Comparison of ENCODE assay signal across 8 cellular contexts in the genomic region with DNA sequence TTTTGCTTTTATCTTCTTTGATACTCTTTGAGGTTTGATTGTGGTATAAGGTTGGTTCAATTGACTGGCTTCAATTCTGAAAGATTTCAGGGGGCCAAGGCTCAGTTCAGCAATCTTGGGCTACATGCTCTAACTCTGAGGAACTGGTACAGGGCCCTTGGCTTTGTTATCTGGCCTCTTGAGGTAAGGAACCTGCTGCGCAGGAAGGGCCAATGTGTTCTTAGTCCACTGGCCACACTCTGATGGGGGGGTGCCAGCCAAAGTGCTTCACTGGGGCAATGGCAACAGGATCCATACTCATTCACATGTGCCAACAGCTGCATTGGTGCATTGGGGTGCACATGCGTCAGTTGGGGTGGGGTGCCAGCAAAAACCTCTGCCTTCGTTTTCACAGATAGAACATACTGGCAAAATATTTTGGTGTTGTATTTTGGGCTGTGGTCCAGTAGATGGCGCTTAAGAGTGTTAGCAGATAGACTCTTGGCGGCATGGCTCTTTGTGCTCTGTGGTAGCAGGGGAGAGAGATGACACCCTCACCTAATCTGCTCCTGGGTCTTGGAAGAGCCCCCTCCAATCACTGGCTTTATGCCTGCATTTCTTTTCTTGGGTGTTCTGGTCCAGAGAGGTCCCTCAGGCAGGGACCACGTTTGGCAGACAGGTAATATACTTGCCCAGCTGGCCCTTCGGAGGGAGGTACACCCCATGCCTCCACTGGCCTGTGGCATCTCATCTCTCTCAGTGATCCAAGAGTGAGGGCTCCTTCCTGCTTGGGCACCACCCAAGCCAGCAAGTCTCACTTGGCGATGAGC. TPM values are rescaled to one million over a fixed set of nuclear protein-coding genes. Genes with fewer than 3 reads are reported as not detected.
DNase-seq lines count a peak whose midpoint lies in the region; ATAC-seq, FAIRE-seq and TF ChIP-seq lines count a peak whose summit lies in the region.

No MANE protein-coding gene starts in this region.

- H3K4me2 ChIP-seq in H1 (ENCODE audit: insufficient read depth in 1 of 2, low read depth in 2 of 2, low read length in 2 of 2), result no peak overlapping the region

- no peak overlapping the region for H3K4ac ChIP-seq in H1 (replicated peaks; ENCODE audit: insufficient read length, low read depth, low read length)

- no peak overlapping the region for H2AK5ac ChIP-seq in H1 (ENCODE audit: low read depth, low read length)

- TF ChIP-seq EP300 in H1 (IDR thresholded peaks at IDR 0.05; ENCODE audit: borderline replicate concordance in 1 of 2, low read depth in 2 of 2, low read length in 2 of 2), result no peak

- H3K23ac ChIP-seq in H1 (ENCODE audit: insufficient read length), result no peak overlapping the region

- POLR2A ChIA-PET in H1 (lab: Charles Lee; ENCODE audit: partially characterized antibody), result no interaction called here

- CTCF ChIA-PET in H1 (lab: Charles Lee; ENCODE audit: partially characterized antibody), result interaction anchor here (0.7 to 4.0 kb wide), 18 partner anchors 10 to 194 kb away, joined by 3 to 22 read pairs (median 4); no protein-coding TSS in a partner anchor

- TF ChIP-seq CTCF in H1 (IDR thresholded peaks at IDR 0.05; ENCODE audit: control extremely low read depth in 1 of 3, insufficient read depth in 1 of 3, low read depth in 1 of 3, low read length in 3 of 3), result peak; percentile 16 to 75 (median 65)

- no peaks in the 10 kb centered on the region for H4K20me1 ChIP-seq in H1 (replicated peaks in 1 of 2; ENCODE audit: control insufficient read depth in 1 of 2, insufficient read depth in 2 of 2, low read length in 2 of 2)

- H3K9me3 ChIP-seq in H1 (ENCODE audit: insufficient read depth in 2 of 2, low read depth in 1 of 2, low read length in 1 of 2), result no peaks in the 10 kb centered on the region

- H3K9ac ChIP-seq in H1 (replicated peaks in 1 of 4; ENCODE audit: extremely low read depth in 1 of 4, low read depth in 3 of 4, low read length in 3 of 4), result no peak overlapping the region

- no peaks in the 10 kb centered on the region for H3K36me3 ChIP-seq in H1 (ENCODE audit: control insufficient read depth in 2 of 4, insufficient read depth in 4 of 4, low read length in 3 of 4)

- H2BK12ac ChIP-seq in H1 (ENCODE audit: low read depth, low read length), result peak overlapping the region; percentile 60; the same call in 1 of the 2 replicates

- no peak overlapping the region; the same call in 1 of the 2 replicates for H2BK15ac ChIP-seq in H1 (ENCODE audit: low read length)

- no peak for TF ChIP-seq POLR2A in H1 (IDR thresholded peaks at IDR 0.05; ENCODE audit: control extremely low read depth in 1 of 2, low read depth in 2 of 2, low read length in 2 of 2)

- H3K4me3 ChIP-seq in H1 (ENCODE audit: extremely low read depth in 1 of 4, insufficient read depth in 2 of 4, low read depth in 3 of 4, low read length in 4 of 4), result no peak overlapping the region

- H3K4me1 ChIP-seq in H1 (replicated peaks in 1 of 4; ENCODE audit: control insufficient read depth in 3 of 4, insufficient read depth in 4 of 4, low read length in 3 of 4), result no peaks in the 10 kb centered on the region

- peak overlapping the region; percentile 99 for H2AFZ ChIP-seq in H1 (ENCODE audit: low read length)

- peak; percentile 78 for FAIRE-seq in H1 (lab: Jason Lieb, UNC)

- peak overlapping the region; percentile 38; the same call in 1 of the 2 replicates for H3K18ac ChIP-seq in H1 (ENCODE audit: extremely low read depth, low read length)

- H4K8ac ChIP-seq in H1 (ENCODE audit: extremely low read depth, insufficient read depth, low read length), result peak overlapping the region; percentile 74; the same call in 1 of the 2 replicates

- no peak overlapping the region for H3K56ac ChIP-seq in H1 (replicated peaks; ENCODE audit: insufficient read length, low read depth, low read length)

- no peak overlapping the region for H2BK120ac ChIP-seq in H1 (replicated peaks; ENCODE audit: low read depth, low read length)

- no peaks in the 10 kb centered on the region for H3K23me2 ChIP-seq in H1 (ENCODE audit: low read depth, low read length)

- no peak overlapping the region for H4K91ac ChIP-seq in H1 (replicated peaks; ENCODE audit: insufficient read length, low read length)

- intact Hi-C loops in Right ventricle myocardium inferior (cut with DNase I) (no loop called here), left cardiac atrium (cut with DNase I) (no loop called here)

- peak overlapping the region; percentile 21; the same call in 1 of the 2 replicates for H2BK20ac ChIP-seq in H1 (ENCODE audit: low read length)

- H3K79me1 ChIP-seq in H1 (ENCODE audit: low read depth, low read length), result no peaks in the 10 kb centered on the region

- ATAC-seq in Right ventricle myocardium inferior (no peak), left cardiac atrium (no peak), GM19324 (IDR thresholded peaks at IDR 0.05; ENCODE audit: low FRiP score, unreplicated experiment) (no peak)

- H3K27ac ChIP-seq in H1 (ENCODE audit: low read depth, low read length), result no peak overlapping the region

- DNase-seq in Right ventricle myocardium inferior (ENCODE audit: missing footprints), result peak; percentile 28
- no peak for DNase-seq in left cardiac atrium
- DNase-seq in H4 (ENCODE audit: low spot score), result peak; percentile 44
- DNase-seq in NAMALWA (ENCODE audit: low spot score), result peak; percentile 60
- DNase-seq in H1 (ENCODE audit: low read depth in 1 of 2, low spot score in 2 of 2), result peak in 1 of 2 experiments; percentile 67
- DNase-seq in stromal cell of bone marrow (ENCODE audit: low read depth), result peak; percentile 5
- DNase-seq in amniotic stem cell (lab: John Stamatoyannopoulos, UW), result no peak

- 60% methylated on average over 8 of the region's 8 CpGs; no CpG with 5 or more reads in 1 of the 2 experiments for WGBS in H1 (ENCODE audit: extremely low coverage in 1 of 2, insufficient coverage in 1 of 2, insufficient read length in 1 of 2, insufficient replicate concordance in 2 of 2, low coverage in 1 of 2, low lambda C conversion rate in 2 of 2, missing lambda C conversion rate in 1 of 2), 2 experiments

- no peak overlapping the region for H4K5ac ChIP-seq in H1 (ENCODE audit: insufficient read length, low read depth, low read length)

- H2BK5ac ChIP-seq in H1 (ENCODE audit: low read depth, low read length), result no peak overlapping the region

- H3K14ac ChIP-seq in H1 (ENCODE audit: insufficient read length), result no peak overlapping the region

- peaks cover 0 to 3% (median 0%) of the 10 kb centered on the region in 4 experiments; a peak in 2 of 7 replicates for H3K27me3 ChIP-seq in H1 (replicated peaks in 1 of 4; ENCODE audit: control insufficient read depth in 3 of 4, extremely low read depth in 1 of 4, insufficient read depth in 3 of 4, low read length in 3 of 4)

- no peaks in the 10 kb centered on the region for H3K79me2 ChIP-seq in H1 (ENCODE audit: control insufficient read depth in 1 of 2, insufficient read depth in 2 of 2, low read length in 2 of 2)

- peak; percentile 67 to 75 for TF ChIP-seq RAD21 in H1 (IDR thresholded peaks at IDR 0.05 in 1 of 2, conservative IDR thresholded peaks at IDR 0.05 in 1 of 2; ENCODE audit: low read depth in 2 of 2, low read length in 2 of 2)

TF ChIP-seq in H1, 55 proteins besides CTCF, POLR2A, EP300 and RAD21:
- TF ChIP-seq RXRA (IDR thresholded peaks at IDR 0.05; ENCODE audit: insufficient read depth, low read depth, low read length) (no peak), ZNF274 (IDR thresholded peaks at IDR 0.05; ENCODE audit: borderline replicate concordance, extremely low read depth, low read length) (no peak)
- TF ChIP-seq, protein P1, sequence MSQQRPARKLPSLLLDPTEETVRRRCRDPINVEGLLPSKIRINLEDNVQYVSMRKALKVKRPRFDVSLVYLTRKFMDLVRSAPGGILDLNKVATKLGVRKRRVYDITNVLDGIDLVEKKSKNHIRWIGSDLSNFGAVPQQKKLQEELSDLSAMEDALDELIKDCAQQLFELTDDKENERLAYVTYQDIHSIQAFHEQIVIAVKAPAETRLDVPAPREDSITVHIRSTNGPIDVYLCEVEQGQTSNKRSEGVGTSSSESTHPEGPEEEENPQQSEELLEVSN (IDR thresholded peaks at IDR 0.05), result peak; percentile 56; the same call in 1 of the 2 replicates
TF ChIP-seq in H1: peak in this region for 1.

RNA-seq across cellular contexts. Expression of a gene that starts 42.9 kb away (rescaled TPM):
- total RNA-seq in Right ventricle myocardium inferior, result not detected
- total RNA-seq in left cardiac atrium, result not detected
- 1.3 and 2.7 TPM in 2 replicates for total RNA-seq in H4 (2014; rRNA removed; shearing (Covaris generic))
- 0.60 and 0.71 TPM in 2 replicates for total RNA-seq in H1 (2021; fragmentation: NEBNext Ultra II Directional; extraction: Animal tissue kit (Norgen Biotek cat#: 25700))
- 0.13 and 0.35 TPM in 2 replicates for polyA plus RNA-seq in H1 (2011; rRNA removed)
- 0.32 TPM for polyA plus RNA-seq in H1 (2011; cell fraction: cytosol; rRNA removed)
- polyA plus RNA-seq in H1 (2011; cell fraction: nucleus; rRNA removed), result 0.29 TPM
- 0.23 to 0.52 TPM (median 0.34 TPM) in 4 replicates for polyA plus RNA-seq in H1 (2012, experiment 1 of 2)
- polyA plus RNA-seq in H1 (2012, experiment 2 of 2), result not detected
- polyA plus RNA-seq in H1 (2013, experiment 1 of 2), result 0.55 TPM
- 0.72 TPM for polyA plus RNA-seq in H1 (2013, experiment 2 of 2)
- polyA minus RNA-seq in H1 (2011; rRNA and poly(A)+ RNA removed), result 0.47 and 1.3 TPM in 2 replicates
- not detected for polyA minus RNA-seq in H1 (2011; cell fraction: cytosol; rRNA and poly(A)+ RNA removed)
- polyA minus RNA-seq in H1 (2011; cell fraction: nucleus; rRNA and poly(A)+ RNA removed), result 1.2 TPM

Comparison
In these comparisons a context has a peak if more than half of its experiments do, and no peak if none do; other contexts are left out.
1. DNase-seq: peak in Right ventricle myocardium inferior (single experiment), H4 (single experiment), NAMALWA (single experiment) and stromal cell of bone marrow (single experiment); none in left cardiac atrium (single experiment) and amniotic stem cell (single experiment).